Comparison of ENCODE assay signal across 1 cellular context in genomic region chrX:25049347-25049746, GRCh38.
TF ChIP-seq lines count a peak whose summit lies in the region.

No MANE protein-coding gene starts in this region.

TF ChIP-seq in K562, 482 proteins besides CTCF, POLR2A, EP300 and RAD21 (continued from another document):
- no peak for TF ChIP-seq RNF219 (CRISPR knock-in tag; IDR thresholded peaks at IDR 0.05)
- no peak for TF ChIP-seq ZNF511 (CRISPR knock-in tag; IDR thresholded peaks at IDR 0.05)
- peak in 1 of 2 experiments; percentile 58; a peak in 1 of 4 replicates for TF ChIP-seq SRF (CRISPR knock-in tag; IDR thresholded peaks at IDR 0.05)
- no peak for TF ChIP-seq MNT (conservative IDR thresholded peaks at IDR 0.05)
- no peak for TF ChIP-seq ZNF766 (CRISPR knock-in tag; conservative IDR thresholded peaks at IDR 0.05)
- TF ChIP-seq NFIC (IDR thresholded peaks at IDR 0.05): peak; percentile 39
- no peak for TF ChIP-seq ESRRB (CRISPR knock-in tag; IDR thresholded peaks at IDR 0.05; ENCODE audit: borderline replicate concordance)
- no peak for TF ChIP-seq ZNF57 (CRISPR knock-in tag; IDR thresholded peaks at IDR 0.05)
- TF ChIP-seq TSC22D4 (tag; IDR thresholded peaks at IDR 0.05): no peak
